Comparison of ENCODE assay signal across 38 cellular contexts in the genomic region with DNA sequence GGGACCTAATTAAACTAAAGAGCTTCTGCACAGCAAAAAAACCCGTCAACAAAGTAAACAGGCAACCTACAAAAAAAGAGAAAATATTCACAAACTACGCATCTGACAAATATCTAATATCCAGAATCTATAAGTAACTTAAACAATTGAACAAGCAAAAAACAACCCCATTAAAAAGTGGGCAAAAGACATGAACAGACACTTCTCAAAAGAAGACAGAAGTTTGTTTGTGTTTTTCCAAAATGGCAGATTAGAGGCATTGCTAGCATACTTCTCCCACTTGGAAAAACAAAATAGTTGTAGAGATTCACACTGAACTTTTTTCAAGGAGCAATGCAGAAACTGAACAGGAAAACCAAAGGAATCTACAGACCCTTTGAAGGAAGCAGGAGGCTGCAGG. TPM values are rescaled to one million over a fixed set of nuclear protein-coding genes. Genes with fewer than 3 reads are reported as not detected.
DNase-seq lines count a peak whose midpoint lies in the region; ATAC-seq, FAIRE-seq and TF ChIP-seq lines count a peak whose summit lies in the region.
"Had no signal": no experiment of that assay in that cellular context is flagged by ENCODE, and none has a peak within 500 bp of the region (broad histone marks: within the 10 kb centered on the region; RNA-seq: fewer than 3 reads in every experiment).

No MANE protein-coding gene starts in this region.

- H3K36me3 ChIP-seq in CD4-positive, alpha-beta memory T cell (ENCODE audit: insufficient read depth, low read length) = no peaks in the 10 kb centered on the region
- H3K36me3 ChIP-seq in psoas muscle (ENCODE audit: insufficient read depth in 1 of 2, low read depth in 1 of 2) = no peaks in the 10 kb centered on the region
- H3K36me3 ChIP-seq: BE2C, BLaER1 had no signal

- intact Hi-C loops in CD4-positive, alpha-beta memory T cell (cut with micrococcal nuclease) = no loop called here
- intact Hi-C loops in psoas muscle (cut with DNase I) = no loop called here

- no peaks in the 10 kb centered on the region for H3K4me1 ChIP-seq in CD4-positive, alpha-beta memory T cell (ENCODE audit: insufficient read depth, low read length)
- H3K4me1 ChIP-seq in psoas muscle = no peaks in the 10 kb centered on the region
- H3K4me1 ChIP-seq: A549; BE2C; BLaER1; BLaER1 treated with 17β-estradiol and CSF1 and Interleukin-3, amounts not matched to agents 10 nM and 100 nM; Caco-2 had no signal

- POLR2A ChIA-PET in CD4-positive, alpha-beta memory T cell (lab: Charles Lee; ENCODE audit: partially characterized antibody) = no interaction called here

- H3K9me3 Mint-ChIP-seq in HFFc6 = peaks cover 17% of the 10 kb centered on the region
- no peaks in the 10 kb centered on the region for H3K9me3 Mint-ChIP-seq in endothelial cell (ENCODE audit: unreplicated experiment)
- H3K9me3 Mint-ChIP-seq in CD4-positive, alpha-beta memory T cell = peaks cover 12 to 77% (median 64%) of the 10 kb centered on the region in 8 donors

- no peaks in the 10 kb centered on the region for H3K27me3 ChIP-seq in CD4-positive, alpha-beta memory T cell (ENCODE audit: insufficient read depth, low read length)
- no peaks in the 10 kb centered on the region for H3K27me3 ChIP-seq in psoas muscle (ENCODE audit: insufficient read depth in 3 of 3, low read length in 2 of 3)
- H3K27me3 ChIP-seq: BE2C; BLaER1; BLaER1 treated with 17β-estradiol and CSF1 and Interleukin-3, amounts not matched to agents 10 nM and 100 nM had no signal

- no peak for TF ChIP-seq CTCF in HFFc6 (IDR thresholded peaks at IDR 0.05)
- TF ChIP-seq CTCF in endothelial cell (IDR thresholded peaks at IDR 0.05; ENCODE audit: unreplicated experiment) = no peak
- no peak for TF ChIP-seq CTCF in D721Med (IDR thresholded peaks at IDR 0.05; ENCODE audit: insufficient read depth, missing control alignments)
- TF ChIP-seq CTCF in psoas muscle (IDR thresholded peaks at IDR 0.05) = no peak

- H3K4me3 Mint-ChIP-seq in HFFc6 = no peak overlapping the region
- no peak overlapping the region for H3K4me3 Mint-ChIP-seq in endothelial cell (ENCODE audit: unreplicated experiment)
- H3K4me3 Mint-ChIP-seq in CD4-positive, alpha-beta memory T cell = no peak overlapping the region
- H3K4me3 Mint-ChIP-seq: B cell; CD14-positive monocyte; CD4-positive, alpha-beta T cell; CD4-positive, CD25-positive, alpha-beta regulatory T cell; CD8-positive, alpha-beta memory T cell; CD8-positive, alpha-beta T cell had no signal

- H3K27me3 Mint-ChIP-seq in HFFc6 (ENCODE audit: insufficient read depth) (peaks cover 1% of the 10 kb centered on the region; the same call in 1 of the 2 replicates), endothelial cell (ENCODE audit: unreplicated experiment) (no peaks in the 10 kb centered on the region)
- H3K27me3 Mint-ChIP-seq in CD4-positive, alpha-beta memory T cell = no peaks in the 10 kb centered on the region
- H3K27me3 Mint-ChIP-seq: B cell; CD4-positive, alpha-beta T cell; CD4-positive, CD25-positive, alpha-beta regulatory T cell; CD8-positive, alpha-beta memory T cell had no signal

- no peak overlapping the region for H3K4me3 ChIP-seq in CD4-positive, alpha-beta memory T cell (ENCODE audit: low read length in 2 of 2)
- H3K4me3 ChIP-seq in psoas muscle = no peak overlapping the region
- H3K4me3 ChIP-seq: A549; BLaER1; BLaER1 treated with 17β-estradiol and CSF1 and Interleukin-3, amounts not matched to agents 10 nM and 100 nM had no signal

- DNase-seq in EH (ENCODE audit: low read depth) (peak; percentile 17), HFFc6 (no peak), astrocyte of the hippocampus (ENCODE audit: low read depth, low spot score) (peak; percentile 4), endothelial cell (ENCODE audit: low spot score) (no peak), D721Med (ENCODE audit: insufficient read length, low spot score) (no peak), occipital lobe (lab: John Stamatoyannopoulos, UW) (no peak), psoas muscle (no peak)
- no peak for DNase-seq in CD4-positive, alpha-beta memory T cell
- DNase-seq: 8988T; ACHN; AML-193; C1 segment of cervical spinal cord; Caco-2; Calu3; CD4-positive, alpha-beta T cell; CD4-positive, CD25-positive, alpha-beta regulatory T cell; CD8-positive, alpha-beta memory T cell; CD8-positive, alpha-beta T cell; COR-L47; DMS 273 treated with DMSO at 0.1 percent for 48 hours; DMS153; DMS53; DMS79; DMS79 treated with DMSO at 0.1 percent for 48 hours; DND-41; EL had no signal

- WGBS in psoas muscle, 3 donors = 38 to 67% (median 63%) methylated on average over 2 of the region's 2 CpGs

- H3K27ac Mint-ChIP-seq in HFFc6 = peak overlapping the region; percentile 18; the same call in 1 of the 2 replicates
- peak overlapping the region; percentile 37 for H3K27ac Mint-ChIP-seq in endothelial cell (ENCODE audit: unreplicated experiment)
- H3K27ac Mint-ChIP-seq in CD4-positive, alpha-beta memory T cell = peak overlapping the region in 1 of 7 donors; percentile 38
- H3K27ac Mint-ChIP-seq: B cell; CD14-positive monocyte; CD4-positive, alpha-beta T cell; CD4-positive, CD25-positive, alpha-beta regulatory T cell; CD8-positive, alpha-beta memory T cell; CD8-positive, alpha-beta T cell had no signal

- peaks cover 0 to 6% of the 10 kb centered on the region in 2 donors for H3K9me3 ChIP-seq in CD4-positive, alpha-beta memory T cell (ENCODE audit: control insufficient read depth in 1 of 2, low read length in 2 of 2)
- peaks cover 15% of the 10 kb centered on the region for H3K9me3 ChIP-seq in psoas muscle
- H3K9me3 ChIP-seq: BE2C had no signal

- CTCF ChIA-PET in CD4-positive, alpha-beta memory T cell (lab: Charles Lee; ENCODE audit: partially characterized antibody) = no interaction called here

- H3K4me1 Mint-ChIP-seq in HFFc6 (ENCODE audit: low read depth) = peaks cover 23% of the 10 kb centered on the region
- peaks cover 7% of the 10 kb centered on the region for H3K4me1 Mint-ChIP-seq in endothelial cell (ENCODE audit: unreplicated experiment)
- no peaks in the 10 kb centered on the region for H3K4me1 Mint-ChIP-seq in CD4-positive, alpha-beta memory T cell
- H3K4me1 Mint-ChIP-seq: B cell; CD14-positive monocyte; CD8-positive, alpha-beta memory T cell had no signal

- no peak overlapping the region for H3K27ac ChIP-seq in CD4-positive, alpha-beta memory T cell (ENCODE audit: low read depth, low read length)
- no peak overlapping the region for H3K27ac ChIP-seq in psoas muscle
- H3K27ac ChIP-seq: 22Rv1; A549; BLaER1; BLaER1 treated with 17β-estradiol and CSF1 and Interleukin-3, amounts not matched to agents 10 nM and 100 nM; C4-2B had no signal

- FAIRE-seq in D721Med (lab: Jason Lieb, UNC) = no peak
- FAIRE-seq: A204.1, A549, G401.6 had no signal

- no peak for ATAC-seq in psoas muscle
- ATAC-seq: CD8-positive, alpha-beta T cell had no signal

- H3K36me3 Mint-ChIP-seq in HFFc6 (ENCODE audit: low read depth) = peaks cover 45% of the 10 kb centered on the region
- H3K36me3 Mint-ChIP-seq in endothelial cell (ENCODE audit: low read depth, unreplicated experiment) = peaks cover 17% of the 10 kb centered on the region
- H3K36me3 Mint-ChIP-seq in CD4-positive, alpha-beta memory T cell = peaks cover 65 to 83% of the 10 kb centered on the region in 2 donors

RNA-seq across cellular contexts. Expression of gene FLACC1, which starts 37.6 kb away (rescaled TPM):
- 1 to 10 TPM in 3 of 6 experiments, under 1 TPM in 3; 0.51 to 1.6 (median 0.87) TPM for total RNA-seq in HFFc6 (2021; fragmentation: NEBNext Ultra II Directional; extraction: Animal tissue kit (Norgen Biotek cat#: 25700))
- total RNA-seq in endothelial cell (ENCODE audit: unreplicated experiment) (1.1 TPM), occipital lobe (3.7 TPM), psoas muscle (1 to 10 TPM; 1.7 to 4.3 (median 1.8) TPM)
- 10 to 100 TPM; 10.0 to 10.3 TPM for total RNA-seq in CD4-positive, alpha-beta memory T cell
- under 1 TPM; 0.39 to 0.77 TPM for polyA plus RNA-seq in CD4-positive, alpha-beta memory T cell
- polyA plus RNA-seq in psoas muscle = 1 to 10 TPM in 1 of 3 donors, under 1 TPM in 2; 0.55 to 3.8 (median 0.82) TPM
- total RNA-seq: A172, Daoy had no signal

RNA-seq across cellular contexts. Expression of gene CASP8, which starts 59.2 kb away (rescaled TPM):
- 10 to 100 TPM; 10.4 to 15.4 (median 14.4) TPM for total RNA-seq in HFFc6 (2021; fragmentation: NEBNext Ultra II Directional; extraction: Animal tissue kit (Norgen Biotek cat#: 25700))
- 14.9 TPM for total RNA-seq in endothelial cell (ENCODE audit: unreplicated experiment)
- 100 to 1,000 TPM; 199 to 200 TPM for total RNA-seq in CD4-positive, alpha-beta memory T cell
- 100 to 1,000 TPM in 1 of 2 donors, 10 to 100 TPM in 1; 30.6 to 108 TPM for polyA plus RNA-seq in CD4-positive, alpha-beta memory T cell
- total RNA-seq in occipital lobe = 2.2 TPM
- 1 to 10 TPM; 2.3 to 3.5 (median 3.0) TPM for total RNA-seq in psoas muscle
- 1 to 10 TPM in 2 of 3 donors, under 1 TPM in 1; 0.87 to 1.3 (median 1.2) TPM for polyA plus RNA-seq in psoas muscle

Comparison
In these comparisons a context has a peak if more than half of its experiments do, and no peak if none do; other contexts are left out.
1. DNase-seq: peak in EH (single experiment) and astrocyte of the hippocampus (single experiment); none in HFFc6 (single experiment), endothelial cell (single experiment), CD4-positive, alpha-beta memory T cell (0 of 5), D721Med (single experiment), occipital lobe (single experiment) and psoas muscle (0 of 2).
2. RNA of gene CASP8, which starts 59.2 kb away (total RNA-seq): 199 to 200 TPM in CD4-positive, alpha-beta memory T cell; 10.4 to 15.4 TPM in HFFc6, 14.9 TPM in endothelial cell (single experiment), 2.3 to 3.5 TPM in psoas muscle and 2.2 TPM in occipital lobe (single experiment); every median in the first group is over 10 times any median in the second.